ENCODE assay signal across 10 cellular contexts in genomic region chr2:39491653-39492052, GRCh38. TPM values are rescaled to one million over a fixed set of nuclear protein-coding genes. Genes with fewer than 3 reads are reported as not detected.
DNase-seq lines count a peak whose midpoint lies in the region; ATAC-seq, FAIRE-seq and TF ChIP-seq lines count a peak whose summit lies in the region.
"Had no signal": no experiment of that assay in that cellular context is flagged by ENCODE, and none has a peak within 500 bp of the region (broad histone marks: within the 10 kb centered on the region; RNA-seq: fewer than 3 reads in every experiment).

No MANE protein-coding gene starts in this region.

- intact Hi-C loops in aorta (cut with DNase I): no loop called here

- H3K4me3 ChIP-seq in astrocyte (ENCODE audit: insufficient read depth, low read depth, low read length) (no peak overlapping the region), smooth muscle cell (no peak overlapping the region), aorta (ENCODE audit: low read length in 2 of 2) (no peak overlapping the region)

- H2AFZ ChIP-seq in astrocyte (ENCODE audit: low read depth, low read length): no peak overlapping the region
- no peak overlapping the region for H2AFZ ChIP-seq in smooth muscle cell (ENCODE audit: low read depth)

- TF ChIP-seq CTCF in astrocyte (IDR thresholded peaks at IDR 0.05; ENCODE audit: insufficient read depth, low read depth, low read length) (no peak), smooth muscle cell (IDR thresholded peaks at IDR 0.05; ENCODE audit: borderline replicate concordance, insufficient read depth, poor library complexity, severe bottlenecking) (no peak)

- no peaks in the 10 kb centered on the region for H3K9me3 Mint-ChIP-seq in activated T-cell treated with anti-CD3 and anti-CD28 coated beads, Interleukin-2, amount 50 U/mL, for 4 hours
- no peaks in the 10 kb centered on the region for H3K9me3 Mint-ChIP-seq in astrocyte (ENCODE audit: unreplicated experiment)

- FAIRE-seq in astrocyte (lab: Jason Lieb, UNC): no peak

- peaks cover 4% of the 10 kb centered on the region for H3K27me3 Mint-ChIP-seq in activated T-cell treated with anti-CD3 and anti-CD28 coated beads, Interleukin-2, amount 50 U/mL, for 4 hours (ENCODE audit: low read depth)
- no peaks in the 10 kb centered on the region for H3K27me3 Mint-ChIP-seq in astrocyte (ENCODE audit: low read depth, unreplicated experiment)

- DNase-seq in activated T-cell treated with anti-CD3 and anti-CD28 coated beads, Interleukin-2, amount 50 U/mL, for 4 hours: no peak
- DNase-seq in activated T-cell treated with anti-CD3 and anti-CD28 coated beads, Interleukin-2, amount 50 U/mL, for 1 hour: no peak
- DNase-seq in astrocyte (ENCODE audit: low read depth) (no peak), smooth muscle cell (lab: John Stamatoyannopoulos, UW; ENCODE audit: unreplicated experiment) (no peak), NCI-H748 treated with DMSO at 0.1 percent for 48 hours (lab: John Stamatoyannopoulos, UW) (no peak), NCI-H82 treated with DMSO at 0.1 percent for 48 hours (lab: John Stamatoyannopoulos, UW; ENCODE audit: unreplicated experiment) (no peak), aorta (no peak)
- DNase-seq: dorsolateral prefrontal cortex, NCI-H2029 had no signal

- H3K9me3 ChIP-seq in astrocyte (ENCODE audit: insufficient read depth, low read depth, low read length) (no peaks in the 10 kb centered on the region), smooth muscle cell (replicated peaks; ENCODE audit: low read depth) (no peaks in the 10 kb centered on the region), aorta (ENCODE audit: control insufficient read depth, low read length) (no peaks in the 10 kb centered on the region)

- H3K4me1 ChIP-seq in astrocyte (ENCODE audit: insufficient read depth, low read length) (peaks cover 47% of the 10 kb centered on the region), smooth muscle cell (ENCODE audit: low read depth) (peaks cover 25% of the 10 kb centered on the region), aorta (ENCODE audit: control insufficient read depth in 1 of 2, insufficient read depth in 2 of 2, low read length in 2 of 2) (no peaks in the 10 kb centered on the region)

- H3K27me3 ChIP-seq in astrocyte (ENCODE audit: insufficient read depth, low read length): no peaks in the 10 kb centered on the region
- H3K27me3 ChIP-seq in smooth muscle cell (ENCODE audit: low read depth): no peaks in the 10 kb centered on the region
- H3K27me3 ChIP-seq in aorta (ENCODE audit: control insufficient read depth in 1 of 2, insufficient read depth in 2 of 2, low read length in 1 of 2): no peaks in the 10 kb centered on the region
- H3K27me3 ChIP-seq: dorsolateral prefrontal cortex had no signal

- peaks cover 27% of the 10 kb centered on the region for H3K4me1 Mint-ChIP-seq in activated T-cell treated with anti-CD3 and anti-CD28 coated beads, Interleukin-2, amount 50 U/mL, for 4 hours (ENCODE audit: low read depth)
- peaks cover 49% of the 10 kb centered on the region for H3K4me1 Mint-ChIP-seq in astrocyte (ENCODE audit: low read depth, unreplicated experiment)

- peaks cover 2% of the 10 kb centered on the region for H3K36me3 Mint-ChIP-seq in activated T-cell treated with anti-CD3 and anti-CD28 coated beads, Interleukin-2, amount 50 U/mL, for 4 hours (ENCODE audit: insufficient read depth)
- peaks cover 5% of the 10 kb centered on the region for H3K36me3 Mint-ChIP-seq in astrocyte (ENCODE audit: low read depth, unreplicated experiment)

- 95% methylated on average over 4 of the region's 4 CpGs for WGBS in smooth muscle cell (ENCODE audit: low lambda C conversion rate)
- 92 to 95% methylated on average over 4 of the region's 4 CpGs for WGBS in aorta, 2 donors

- peak overlapping the region; percentile 37 for H3K27ac Mint-ChIP-seq in astrocyte (ENCODE audit: unreplicated experiment)

- no peak for ATAC-seq in activated T-cell treated with anti-CD3 and anti-CD28 coated beads, Interleukin-2, amount 50 U/mL, for 4 hours
- ATAC-seq in HG03039 (IDR thresholded peaks at IDR 0.05; ENCODE audit: unreplicated experiment) (peak; percentile 7), aorta (ENCODE audit: low FRiP score) (no peak)

- H3K36me3 ChIP-seq in astrocyte (ENCODE audit: insufficient read depth, low read length): no peaks in the 10 kb centered on the region
- no peaks in the 10 kb centered on the region for H3K36me3 ChIP-seq in smooth muscle cell (ENCODE audit: low read depth)
- H3K36me3 ChIP-seq in aorta (ENCODE audit: control insufficient read depth in 1 of 2, insufficient read depth in 2 of 2, low read length in 1 of 2): no peaks in the 10 kb centered on the region

- H3K9ac ChIP-seq in astrocyte (ENCODE audit: low read length): peak overlapping the region; percentile 46
- no peak overlapping the region for H3K9ac ChIP-seq in smooth muscle cell (ENCODE audit: low read depth)

- peak overlapping the region; percentile 79 for H3K27ac ChIP-seq in astrocyte (ENCODE audit: low read depth, low read length)
- peak overlapping the region; percentile 84 for H3K27ac ChIP-seq in smooth muscle cell (ENCODE audit: low read depth)
- no peak overlapping the region for H3K27ac ChIP-seq in aorta (ENCODE audit: low read depth in 1 of 2, low read length in 2 of 2)

- H4K20me1 ChIP-seq in astrocyte (ENCODE audit: insufficient read depth, low read length): no peaks in the 10 kb centered on the region
- H4K20me1 ChIP-seq in smooth muscle cell (ENCODE audit: low read depth): no peaks in the 10 kb centered on the region

- H3F3A ChIP-seq in smooth muscle cell (ENCODE audit: low read depth): peaks cover 10% of the 10 kb centered on the region

- no peaks in the 10 kb centered on the region for H3K79me2 ChIP-seq in astrocyte (ENCODE audit: insufficient read depth, low read length)
- no peaks in the 10 kb centered on the region for H3K79me2 ChIP-seq in smooth muscle cell (ENCODE audit: low read depth)

- H3K4me2 ChIP-seq in astrocyte (ENCODE audit: low read length) (peak overlapping the region; percentile 63), smooth muscle cell (peak overlapping the region; percentile 24)

- H3K4me3 Mint-ChIP-seq in activated T-cell treated with anti-CD3 and anti-CD28 coated beads, Interleukin-2, amount 50 U/mL, for 4 hours: peak overlapping the region; percentile 19
- peak overlapping the region; percentile 5 for H3K4me3 Mint-ChIP-seq in astrocyte (ENCODE audit: unreplicated experiment)

RNA-seq across cellular contexts. Expression of gene MAP4K3, which starts 54.6 kb away (rescaled TPM):
- total RNA-seq in activated T-cell treated with anti-CD3 and anti-CD28 coated beads, Interleukin-2, amount 50 U/mL, for 4 hours: 10 to 100 TPM; 10.3 to 14.3 (median 11.5) TPM
- total RNA-seq in astrocyte (49.3 and 58.1 TPM in 2 replicates), smooth muscle cell (70.9 and 91.7 TPM in 2 replicates), aorta (10 to 100 TPM; 42.1 to 50.8 TPM)
- polyA plus RNA-seq in smooth muscle cell (21.3 and 30.8 TPM in 2 replicates), aorta (10 to 100 TPM; 13.9 to 23.6 TPM)

Comparison
In these comparisons a context has a peak if more than half of its experiments do, and no peak if none do; other contexts are left out.
1. H3K27ac ChIP-seq: peak in astrocyte (single experiment) and smooth muscle cell (single experiment); none in aorta (0 of 2).